Comparison of ENCODE assay signal across 25 cellular contexts in genomic region chr2:241240320-241241004, GRCh38. TPM values are rescaled to one million over a fixed set of nuclear protein-coding genes. Genes with fewer than 3 reads are reported as not detected.
"Had no signal": no experiment of that assay in that cellular context is flagged by ENCODE, and none has a peak within 500 bp of the region (broad histone marks: within the 10 kb centered on the region; RNA-seq: fewer than 3 reads in every experiment).

No MANE protein-coding gene starts in this region.

- H2AFZ ChIP-seq: parathyroid adenoma had no signal

- H3K9me3 ChIP-seq: psoas muscle, spleen, testis, tibial nerve had no signal

- H3K4me3 Mint-ChIP-seq: endodermal cell; naive thymus-derived CD4-positive, alpha-beta T cell; stimulated activated naive B cell treated with anti-CD40 and anti-IgM and Interleukin-4, amounts not matched to agents 10 μg/mL and 1 μg/mL and 100 μg/mL, for 72 hours; stimulated activated naive CD8-positive, alpha-beta T cell treated with anti-CD3 and anti-CD28 coated beads, Interleukin-15, amount 100 ng/mL, for 72 hours had no signal

- H3K27ac ChIP-seq: coronary artery, foreskin keratinocyte, parathyroid adenoma, psoas muscle, spleen, testis, tibial nerve had no signal

- H3K27ac Mint-ChIP-seq: endodermal cell; naive thymus-derived CD4-positive, alpha-beta T cell; stimulated activated naive B cell treated with anti-CD40 and anti-IgM and Interleukin-4, amounts not matched to agents 10 μg/mL and 1 μg/mL and 100 μg/mL, for 72 hours had no signal

- FAIRE-seq: endothelial cell of umbilical vein had no signal

- H3K4me1 ChIP-seq: foreskin keratinocyte, parathyroid adenoma, psoas muscle, tibial nerve had no signal

- H3K4me3 ChIP-seq: coronary artery, psoas muscle, spleen, testis, tibial nerve had no signal

- ATAC-seq: foreskin keratinocyte; left colon; left ventricle myocardium superior; naive thymus-derived CD4-positive, alpha-beta T cell; psoas muscle; sciatic nerve; stimulated activated naive B cell treated with anti-CD40 and anti-IgM and Interleukin-4, amounts not matched to agents 10 μg/mL and 1 μg/mL and 100 μg/mL, for 72 hours; stimulated activated naive CD8-positive, alpha-beta T cell treated with anti-CD3 and anti-CD28 coated beads, Interleukin-15, amount 100 ng/mL, for 72 hours had no signal

- H3K27me3 ChIP-seq: foreskin keratinocyte, spleen, testis, tibial nerve had no signal

- H3K9ac ChIP-seq: parathyroid adenoma had no signal

- H3K4me1 Mint-ChIP-seq: naive thymus-derived CD4-positive, alpha-beta T cell; stimulated activated naive CD8-positive, alpha-beta T cell treated with anti-CD3 and anti-CD28 coated beads, Interleukin-15, amount 100 ng/mL, for 72 hours had no signal

- H3K27me3 Mint-ChIP-seq: naive thymus-derived CD4-positive, alpha-beta T cell; stimulated activated naive B cell treated with anti-CD40 and anti-IgM and Interleukin-4, amounts not matched to agents 10 μg/mL and 1 μg/mL and 100 μg/mL, for 72 hours; stimulated activated naive CD8-positive, alpha-beta T cell treated with anti-CD3 and anti-CD28 coated beads, Interleukin-15, amount 100 ng/mL, for 72 hours had no signal

- H3K9me3 Mint-ChIP-seq: endodermal cell; naive thymus-derived CD4-positive, alpha-beta T cell; stimulated activated naive B cell treated with anti-CD40 and anti-IgM and Interleukin-4, amounts not matched to agents 10 μg/mL and 1 μg/mL and 100 μg/mL, for 72 hours; stimulated activated naive CD8-positive, alpha-beta T cell treated with anti-CD3 and anti-CD28 coated beads, Interleukin-15, amount 100 ng/mL, for 72 hours had no signal

- DNase-seq: effector CD4-positive, alpha-beta T cell; endodermal cell; erythroblast; foreskin keratinocyte; hippocampal formation; left colon; left ventricle myocardium superior; naive thymus-derived CD4-positive, alpha-beta T cell; occipital lobe; psoas muscle; retina; spleen; stimulated activated CD4-positive, alpha-beta T cell treated with anti-CD3 and anti-CD28 coated beads, Interleukin-15, amount 100 ng/mL, for 24 hours; stimulated activated CD4-positive, alpha-beta T cell treated with anti-CD3 and anti-CD28 coated beads, Interleukin-1b, Interleukin-23, amount 100 ng/mL, for 48 hours; stimulated activated CD4-positive, alpha-beta T cell treated with anti-CD3 and anti-CD28 coated beads, Interleukin-4, amount 100 ng/mL, for 4 hours; stimulated activated naive B cell treated with anti-CD40 and anti-IgM and Interleukin-4, amounts not matched to agents 10 μg/mL and 1 μg/mL and 100 μg/mL, for 72 hours; stimulated activated naive CD8-positive, alpha-beta T cell treated with anti-CD3 and anti-CD28 coated beads, Interleukin-15, amount 100 ng/mL, for 72 hours; testis had no signal

RNA-seq across cellular contexts. Expression of gene ANO7, which starts 52.0 kb away (rescaled TPM):
- total RNA-seq: skeletal muscle tissue had no signal
- polyA plus RNA-seq: neural cell had no signal
